1 cellular context compared by ENCODE assay signal in the genomic region with DNA sequence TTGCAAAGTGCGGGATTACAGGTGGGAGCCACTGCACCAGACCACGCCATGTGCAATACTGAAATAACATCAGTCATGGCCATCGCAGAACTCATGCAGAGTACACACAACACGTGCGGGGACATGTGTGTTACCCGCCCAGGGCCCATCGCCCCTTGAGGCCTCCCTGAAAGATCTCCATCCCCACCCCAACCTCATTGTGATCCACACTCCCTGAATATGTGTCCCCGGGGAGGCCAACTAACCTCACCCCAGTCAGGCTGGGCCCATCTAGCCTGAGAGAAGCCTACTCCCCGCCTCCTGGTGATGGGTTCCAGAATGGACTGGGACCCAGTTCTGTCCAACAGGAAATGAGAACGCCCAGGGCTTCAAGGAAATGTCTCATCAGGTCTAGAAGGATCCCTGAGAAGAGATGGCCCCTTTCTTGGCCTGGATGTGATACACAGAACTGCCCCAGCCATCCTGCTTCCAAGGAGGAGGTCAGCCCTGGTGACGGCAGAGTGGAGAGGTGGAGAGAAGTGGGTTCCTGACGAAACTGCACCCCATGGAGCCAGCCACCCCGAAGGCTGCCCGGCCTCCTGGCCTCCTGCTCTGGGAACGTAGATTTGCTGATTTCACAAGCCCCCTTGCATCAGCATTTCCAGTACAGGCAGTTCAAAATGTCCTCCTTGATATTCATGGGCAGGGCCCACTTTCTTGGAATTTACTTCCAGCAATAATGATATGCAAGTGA.
TF ChIP-seq lines count a peak whose summit lies in the region.

No MANE protein-coding gene starts in this region.

TF ChIP-seq in GM23338, 12 proteins besides CTCF, POLR2A, EP300 and RAD21 (continued from another document):
- TF ChIP-seq CREB1 (CRISPR knock-in tag; IDR thresholded peaks at IDR 0.05; ENCODE audit: low read depth) = no peak
- TF ChIP-seq ZNF331 (CRISPR knock-in tag; IDR thresholded peaks at IDR 0.05; ENCODE audit: low read depth) = no peak
- no peak for TF ChIP-seq ZNF114 (CRISPR knock-in tag; IDR thresholded peaks at IDR 0.05)
- no peak for TF ChIP-seq EZH2phosphoT487 (IDR thresholded peaks at IDR 0.05; ENCODE audit: unreplicated experiment)
